9 cellular contexts compared by ENCODE assay signal in genomic region chr12:124898200-124898950, GRCh38. TPM values are rescaled to one million over a fixed set of nuclear protein-coding genes. Genes with fewer than 3 reads are reported as not detected.
DNase-seq lines count a peak whose midpoint lies in the region; ATAC-seq, FAIRE-seq and TF ChIP-seq lines count a peak whose summit lies in the region.
"Had no signal": no experiment of that assay in that cellular context is flagged by ENCODE, and none has a peak within 500 bp of the region (broad histone marks: within the 10 kb centered on the region; RNA-seq: fewer than 3 reads in every experiment).

No MANE protein-coding gene starts in this region.

- H3K36me3 ChIP-seq in cardiac muscle cell (no peaks in the 10 kb centered on the region), small intestine (ENCODE audit: control insufficient read depth in 2 of 2, insufficient read depth in 2 of 2, low read length in 2 of 2) (no peaks in the 10 kb centered on the region)

- H3K27me3 ChIP-seq in cardiac muscle cell (no peaks in the 10 kb centered on the region), small intestine (ENCODE audit: control insufficient read depth in 2 of 2, insufficient read depth in 2 of 2, low read length in 2 of 2) (no peaks in the 10 kb centered on the region)

- in situ Hi-C loops in SK-MEL-5 (cut with HindIII; ENCODE audit: low pct_unique_long_range_greater_than_20kb, low sequenced_read_pairs): no loop called here

- no peak for FAIRE-seq in small intestine (lab: Jason Lieb, UNC)
- FAIRE-seq: A204.1 had no signal

- DNase-seq in DMS 273 (lab: John Stamatoyannopoulos, UW; ENCODE audit: unreplicated experiment) (peak; percentile 70), DMS 273 treated with DMSO at 0.1 percent for 48 hours (lab: John Stamatoyannopoulos, UW) (no peak), HT-29 (ENCODE audit: low spot score) (peak; percentile 76), SK-MEL-5 (ENCODE audit: low read depth, low spot score) (peak; percentile 75), cardiac muscle cell (ENCODE audit: low read depth in 1 of 2, low spot score in 1 of 2) (peak in 1 of 2 donors; percentile 49), small intestine (peak; percentile 69)
- peak; percentile 67 for DNase-seq in activated naive CD4-positive, alpha-beta T cell treated with Interleukin-2 at 50 U/mL for 16 hours

- WGBS in small intestine, 3 donors: 14 to 35% (median 25%) methylated on average over 18 of the region's 18 CpGs

- TF ChIP-seq CTCF in cardiac muscle cell (IDR thresholded peaks at IDR 0.05; ENCODE audit: low read depth, low read length): peak; percentile 51

- H3K4me1 ChIP-seq in cardiac muscle cell (ENCODE audit: low read depth): no peaks in the 10 kb centered on the region
- H3K4me1 ChIP-seq in small intestine (ENCODE audit: control insufficient read depth in 2 of 2, insufficient read depth in 1 of 2, low read depth in 1 of 2, low read length in 1 of 2): peaks cover 0 to 4% of the 10 kb centered on the region in 2 donors

- H3K4me3 ChIP-seq in cardiac muscle cell: no peak overlapping the region
- no peak overlapping the region for H3K4me3 ChIP-seq in small intestine (ENCODE audit: low read depth in 1 of 2, low read length in 2 of 2)

- H3K9me3 ChIP-seq in cardiac muscle cell (ENCODE audit: low read depth) (no peaks in the 10 kb centered on the region), small intestine (ENCODE audit: control insufficient read depth, low read depth) (no peaks in the 10 kb centered on the region)

- ATAC-seq in GM21786 (IDR thresholded peaks at IDR 0.05; ENCODE audit: unreplicated experiment): no peak

- H3K27ac ChIP-seq in cardiac muscle cell (no peak overlapping the region), small intestine (ENCODE audit: low read depth in 1 of 2, low read length in 1 of 2) (no peak overlapping the region)

RNA-seq across cellular contexts. Expression of gene UBC, which starts 16.1 kb away (rescaled TPM):
- 1,727 and 1,789 TPM in 2 replicates for total RNA-seq in HT-29 (2014; rRNA removed; shearing (Covaris generic))
- 1,930 and 2,016 TPM in 2 replicates for total RNA-seq in SK-MEL-5 (2014; rRNA removed; shearing (Covaris generic))
- polyA plus RNA-seq in SK-MEL-5 (2015; cell fraction: cytosol; rRNA removed): 1,237 and 1,346 TPM in 2 replicates
- polyA plus RNA-seq in SK-MEL-5 (2015; cell fraction: nucleus; rRNA removed): 572 and 599 TPM in 2 replicates
- 831 and 1,139 TPM in 2 replicates for total RNA-seq in cardiac muscle cell
- polyA plus RNA-seq in cardiac muscle cell (897 and 1,281 TPM in 2 replicates), small intestine (1,000 to 10,000 TPM in 2 of 3 donors, 100 to 1,000 TPM in 1; 806 to 1,948 (median 1,527) TPM)

RNA-seq across cellular contexts. Expression of gene SCARB1, which starts 34.7 kb away (rescaled TPM):
- total RNA-seq in HT-29 (2014; rRNA removed; shearing (Covaris generic)): 83.9 and 84.9 TPM in 2 replicates
- total RNA-seq in SK-MEL-5 (2014; rRNA removed; shearing (Covaris generic)): 184 and 193 TPM in 2 replicates
- polyA plus RNA-seq in SK-MEL-5 (2015; cell fraction: cytosol; rRNA removed): 980 and 1,065 TPM in 2 replicates
- 308 and 404 TPM in 2 replicates for polyA plus RNA-seq in SK-MEL-5 (2015; cell fraction: nucleus; rRNA removed)
- total RNA-seq in cardiac muscle cell: 37.7 and 37.9 TPM in 2 replicates
- polyA plus RNA-seq in cardiac muscle cell (42.5 and 46.3 TPM in 2 replicates), small intestine (100 to 1,000 TPM in 2 of 3 donors, 10 to 100 TPM in 1; 41.9 to 230 (median 181) TPM)
